In genomic region chr6:168192901-168193815, GRCh38 we compare ENCODE assay signal across 14 cellular contexts.
A peak's percentile ranks its signal among the peaks of the same experiment; 100 is the strongest.
DNase-seq lines count a peak whose midpoint lies in the region; ATAC-seq and TF ChIP-seq lines count a peak whose summit lies in the region.
"Had no signal": no experiment of that assay in that cellular context is flagged by ENCODE, and none has a peak within 500 bp of the region (broad histone marks: within the 10 kb centered on the region; RNA-seq: fewer than 3 reads in every experiment).

No MANE protein-coding gene starts in this region.

- H3K4me1 Mint-ChIP-seq in activated CD8-positive, alpha-beta memory T cell treated with anti-CD3 and anti-CD28 coated beads, Interleukin-2, amount 10 ng/mL, durations not matched to agents 7 days and 5 days = no peaks in the 10 kb centered on the region
- peaks cover 24% of the 10 kb centered on the region for H3K4me1 Mint-ChIP-seq in neural progenitor cell
- peaks cover 4% of the 10 kb centered on the region for H3K4me1 Mint-ChIP-seq in stimulated activated effector memory CD8-positive, alpha-beta T cell treated with anti-CD3 and anti-CD28 coated beads, Interleukin-12 subunit alpha, Interleukin-12 subunit beta, amount 100 ng/mL, for 72 hours
- no peaks in the 10 kb centered on the region for H3K4me1 Mint-ChIP-seq in activated CD8-positive, alpha-beta T cell treated with anti-CD3 and anti-CD28 coated beads for 36 hours (ENCODE audit: low read depth)
- H3K4me1 Mint-ChIP-seq: CD8-positive, alpha-beta memory T cell had no signal

- H3K4me2 ChIP-seq in neural progenitor cell = no peak overlapping the region
- H3K4me2 ChIP-seq: BLaER1, GM23338 had no signal

- CTCF ChIA-PET in activated CD8-positive, alpha-beta memory T cell treated with anti-CD3 and anti-CD28 coated beads, Interleukin-2, amount 10 ng/mL, durations not matched to agents 7 days and 5 days (lab: Charles Lee) = no interaction called here
- CTCF ChIA-PET in activated CD8-positive, alpha-beta T cell treated with anti-CD3 and anti-CD28 coated beads for 36 hours (lab: Charles Lee) = no interaction called here

- H3K79me2 ChIP-seq in neural progenitor cell (ENCODE audit: low read depth) = no peaks in the 10 kb centered on the region

- no peak overlapping the region for H3K4me3 ChIP-seq in neural progenitor cell
- H3K4me3 ChIP-seq in uterus = no peak overlapping the region
- H3K4me3 ChIP-seq: BLaER1, GM23338 had no signal

- H3F3A ChIP-seq in neural progenitor cell (ENCODE audit: low read depth) = no peaks in the 10 kb centered on the region

- POLR2A ChIA-PET in activated CD8-positive, alpha-beta T cell treated with anti-CD3 and anti-CD28 coated beads for 36 hours (lab: Charles Lee) = no interaction called here

- H3K4me1 ChIP-seq in neural progenitor cell (peaks cover 11% of the 10 kb centered on the region), uterus (no peaks in the 10 kb centered on the region)

- H3K27me3 ChIP-seq in neural progenitor cell (no peaks in the 10 kb centered on the region), uterus (no peaks in the 10 kb centered on the region)
- H3K27me3 ChIP-seq: BLaER1 had no signal

- H3K36me3 Mint-ChIP-seq in activated CD8-positive, alpha-beta memory T cell treated with anti-CD3 and anti-CD28 coated beads, Interleukin-2, amount 10 ng/mL, durations not matched to agents 7 days and 5 days = no peaks in the 10 kb centered on the region
- H3K36me3 Mint-ChIP-seq in neural progenitor cell = no peaks in the 10 kb centered on the region
- no peaks in the 10 kb centered on the region for H3K36me3 Mint-ChIP-seq in stimulated activated effector memory CD8-positive, alpha-beta T cell treated with anti-CD3 and anti-CD28 coated beads, Interleukin-12 subunit alpha, Interleukin-12 subunit beta, amount 100 ng/mL, for 72 hours
- H3K36me3 Mint-ChIP-seq in activated CD8-positive, alpha-beta T cell treated with anti-CD3 and anti-CD28 coated beads for 36 hours (ENCODE audit: low read depth) = no peaks in the 10 kb centered on the region
- H3K36me3 Mint-ChIP-seq: CD8-positive, alpha-beta memory T cell had no signal

- TF ChIP-seq POLR2A in uterus (IDR thresholded peaks at IDR 0.05) = no peak

- no peak overlapping the region for H2AFZ ChIP-seq in neural progenitor cell (replicated peaks)

- no peak overlapping the region for H3K4me3 Mint-ChIP-seq in activated CD8-positive, alpha-beta memory T cell treated with anti-CD3 and anti-CD28 coated beads, Interleukin-2, amount 10 ng/mL, durations not matched to agents 7 days and 5 days
- no peak overlapping the region for H3K4me3 Mint-ChIP-seq in neural progenitor cell
- H3K4me3 Mint-ChIP-seq in stimulated activated effector memory CD8-positive, alpha-beta T cell treated with anti-CD3 and anti-CD28 coated beads, Interleukin-12 subunit alpha, Interleukin-12 subunit beta, amount 100 ng/mL, for 72 hours = no peak overlapping the region
- no peak overlapping the region for H3K4me3 Mint-ChIP-seq in activated CD8-positive, alpha-beta T cell treated with anti-CD3 and anti-CD28 coated beads for 36 hours
- H3K4me3 Mint-ChIP-seq: GM23338 had no signal

- H3K9me3 Mint-ChIP-seq in activated CD8-positive, alpha-beta memory T cell treated with anti-CD3 and anti-CD28 coated beads, Interleukin-2, amount 10 ng/mL, durations not matched to agents 7 days and 5 days (ENCODE audit: low read depth) = no peaks in the 10 kb centered on the region
- no peaks in the 10 kb centered on the region for H3K9me3 Mint-ChIP-seq in neural progenitor cell
- no peaks in the 10 kb centered on the region for H3K9me3 Mint-ChIP-seq in stimulated activated effector memory CD8-positive, alpha-beta T cell treated with anti-CD3 and anti-CD28 coated beads, Interleukin-12 subunit alpha, Interleukin-12 subunit beta, amount 100 ng/mL, for 72 hours
- no peaks in the 10 kb centered on the region for H3K9me3 Mint-ChIP-seq in activated CD8-positive, alpha-beta T cell treated with anti-CD3 and anti-CD28 coated beads for 36 hours
- H3K9me3 Mint-ChIP-seq: CD8-positive, alpha-beta memory T cell; GM23338 had no signal

- H3K27me3 Mint-ChIP-seq in activated CD8-positive, alpha-beta memory T cell treated with anti-CD3 and anti-CD28 coated beads, Interleukin-2, amount 10 ng/mL, durations not matched to agents 7 days and 5 days = no peaks in the 10 kb centered on the region
- peaks cover 20% of the 10 kb centered on the region for H3K27me3 Mint-ChIP-seq in neural progenitor cell (ENCODE audit: insufficient read depth, low read depth)
- H3K27me3 Mint-ChIP-seq in activated CD8-positive, alpha-beta T cell treated with anti-CD3 and anti-CD28 coated beads for 36 hours = peaks cover 5% of the 10 kb centered on the region

- intact Hi-C loops in uterus (cut with DNase I; ENCODE audit: low total_unique reads) = no loop called here
- intact Hi-C loops in activated CD8-positive, alpha-beta T cell treated with anti-CD3 and anti-CD28 coated beads for 36 hours (cut with micrococcal nuclease) = no loop called here

- H3K27ac ChIP-seq in neural progenitor cell = no peak overlapping the region
- H3K27ac ChIP-seq in uterus = no peak overlapping the region
- H3K27ac ChIP-seq: BLaER1 had no signal

- H3K9me3 ChIP-seq in neural progenitor cell (ENCODE audit: low read depth) (no peaks in the 10 kb centered on the region), uterus (no peaks in the 10 kb centered on the region)
- H3K9me3 ChIP-seq: BLaER1 had no signal

- no peak overlapping the region for H3K27ac Mint-ChIP-seq in activated CD8-positive, alpha-beta memory T cell treated with anti-CD3 and anti-CD28 coated beads, Interleukin-2, amount 10 ng/mL, durations not matched to agents 7 days and 5 days
- peak overlapping the region; percentile 44 for H3K27ac Mint-ChIP-seq in neural progenitor cell
- H3K27ac Mint-ChIP-seq in stimulated activated effector memory CD8-positive, alpha-beta T cell treated with anti-CD3 and anti-CD28 coated beads, Interleukin-12 subunit alpha, Interleukin-12 subunit beta, amount 100 ng/mL, for 72 hours = no peak overlapping the region
- no peak overlapping the region for H3K27ac Mint-ChIP-seq in activated CD8-positive, alpha-beta T cell treated with anti-CD3 and anti-CD28 coated beads for 36 hours
- H3K27ac Mint-ChIP-seq: CD8-positive, alpha-beta memory T cell; GM23338 had no signal

- ATAC-seq in activated CD8-positive, alpha-beta memory T cell treated with anti-CD3 and anti-CD28 coated beads, Interleukin-2, amount 10 ng/mL, durations not matched to agents 7 days and 5 days = no peak
- no peak for ATAC-seq in stimulated activated effector memory CD8-positive, alpha-beta T cell treated with anti-CD3 and anti-CD28 coated beads, Interleukin-12 subunit alpha, Interleukin-12 subunit beta, amount 100 ng/mL, for 72 hours
- ATAC-seq in activated CD8-positive, alpha-beta T cell treated with anti-CD3 and anti-CD28 coated beads for 36 hours = no peak

- no peaks in the 10 kb centered on the region for H4K20me1 ChIP-seq in neural progenitor cell (ENCODE audit: low read depth)

- H3K36me3 ChIP-seq in neural progenitor cell (no peaks in the 10 kb centered on the region), uterus (no peaks in the 10 kb centered on the region)

- peak; percentile 38 for DNase-seq in activated CD8-positive, alpha-beta memory T cell treated with anti-CD3 and anti-CD28 coated beads, Interleukin-2, amount 10 ng/mL, durations not matched to agents 7 days and 5 days
- no peak for DNase-seq in activated CD8-positive, alpha-beta memory T cell treated with anti-CD3 and anti-CD28 coated beads, Interleukin-2, amount 50 U/mL, for 4 hours
- DNase-seq in ecto neural progenitor cell (ENCODE audit: low spot score) (peak; percentile 29), neural progenitor cell (ENCODE audit: low spot score) (no peak), uterus (peak; percentile 8 to 13)
- no peak for DNase-seq in stimulated activated CD4-positive, alpha-beta T cell treated with anti-CD3 and anti-CD28 coated beads, Interleukin-4, amount 100 ng/mL, for 1 hour
- DNase-seq in stimulated activated effector memory CD8-positive, alpha-beta T cell treated with anti-CD3 and anti-CD28 coated beads, Interleukin-12 subunit alpha, Interleukin-12 subunit beta, amount 100 ng/mL, for 72 hours (ENCODE audit: low spot score in 2 of 2) = no peak
- no peak for DNase-seq in activated CD8-positive, alpha-beta T cell treated with anti-CD3 and anti-CD28 coated beads for 36 hours
- DNase-seq: CD8-positive, alpha-beta memory T cell; DND-41; IMR-90; NK-92 treated with Interleukin-12 subunit alpha and Interleukin-12 subunit beta, amount 100 ng/mL, for 24 hours had no signal

- H3K9ac ChIP-seq in neural progenitor cell = no peak overlapping the region
- H3K9ac ChIP-seq: BLaER1 had no signal

- TF ChIP-seq CTCF in neural progenitor cell (IDR thresholded peaks at IDR 0.05) (no peak), uterus (IDR thresholded peaks at IDR 0.05) (no peak)
- no peak for TF ChIP-seq CTCF in activated CD8-positive, alpha-beta T cell treated with anti-CD3 and anti-CD28 coated beads for 36 hours (IDR thresholded peaks at IDR 0.05)

Comparison
In these comparisons a context has a peak if more than half of its experiments do, and no peak if none do; other contexts are left out.
1. DNase-seq: peak in activated CD8-positive, alpha-beta memory T cell treated with anti-CD3 and anti-CD28 coated beads, Interleukin-2, amount 10 ng/mL, durations not matched to agents 7 days and 5 days (single experiment), ecto neural progenitor cell (single experiment) and uterus (2 of 2); none in activated CD8-positive, alpha-beta memory T cell treated with anti-CD3 and anti-CD28 coated beads, Interleukin-2, amount 50 U/mL, for 4 hours (single experiment), neural progenitor cell (single experiment), stimulated activated CD4-positive, alpha-beta T cell treated with anti-CD3 and anti-CD28 coated beads, Interleukin-4, amount 100 ng/mL, for 1 hour (single experiment), stimulated activated effector memory CD8-positive, alpha-beta T cell treated with anti-CD3 and anti-CD28 coated beads, Interleukin-12 subunit alpha, Interleukin-12 subunit beta, amount 100 ng/mL, for 72 hours (0 of 2) and activated CD8-positive, alpha-beta T cell treated with anti-CD3 and anti-CD28 coated beads for 36 hours (single experiment).